ENCODE assay signal across 11 cellular contexts in genomic region chr12:89789862-89790261, GRCh38.
DNase-seq lines count a peak whose midpoint lies in the region; ATAC-seq, FAIRE-seq and TF ChIP-seq lines count a peak whose summit lies in the region.
"Had no signal": no experiment of that assay in that cellular context is flagged by ENCODE, and none has a peak within 500 bp of the region (broad histone marks: within the 10 kb centered on the region; RNA-seq: fewer than 3 reads in every experiment).

No MANE protein-coding gene starts in this region.

- FAIRE-seq in HTR-8/SVneo (lab: Jason Lieb, UNC), result no peak
- no peak for FAIRE-seq in urothelium cell line (lab: Jason Lieb, UNC)
- FAIRE-seq: H1, pancreas had no signal

- CTCF ChIA-PET in Calu3 (lab: Charles Lee), result no interaction called here

- no TSS peak for BruUV-seq in Calu3 (replicated peaks; lab: Mats Ljungman, UMichigan)

- H3K27ac Mint-ChIP-seq in Calu3 (ENCODE audit: unreplicated experiment), result no peak overlapping the region
- H3K27ac Mint-ChIP-seq: T-cell had no signal

- no peak overlapping the region for H3K4me3 Mint-ChIP-seq in Calu3 (ENCODE audit: low read depth, unreplicated experiment)
- H3K4me3 Mint-ChIP-seq: T-cell had no signal

- TF ChIP-seq CTCF in Calu3 (IDR thresholded peaks at IDR 0.05; ENCODE audit: unreplicated experiment), result no peak

- H3K27me3 Mint-ChIP-seq in Calu3 (ENCODE audit: unreplicated experiment), result no peaks in the 10 kb centered on the region
- H3K27me3 Mint-ChIP-seq: T-cell had no signal

- H3K4me1 Mint-ChIP-seq in Calu3 (ENCODE audit: low read depth, unreplicated experiment), result no peaks in the 10 kb centered on the region

- no peaks in the 10 kb centered on the region for H3K36me3 Mint-ChIP-seq in Calu3 (ENCODE audit: insufficient read depth, unreplicated experiment)

- intact Hi-C loops in Calu3 (cut with micrococcal nuclease; ENCODE audit: unreplicated experiment), result no loop called here

- DNase-seq in SKM-1 (lab: John Stamatoyannopoulos, UW; ENCODE audit: unreplicated experiment) (peak; percentile 77), putamen (ENCODE audit: low spot score) (peak; percentile 23), Calu3 (no peak), HTR-8/SVneo (ENCODE audit: insufficient read length, low spot score) (no peak), urothelium cell line (ENCODE audit: low spot score) (no peak), iPS-NIHi7 (ENCODE audit: extremely low spot score) (no peak)
- DNase-seq: pancreas, T-cell had no signal

- peak; percentile 82 for ATAC-seq in GM18907 (IDR thresholded peaks at IDR 0.05; ENCODE audit: unreplicated experiment)
- peak; percentile 88 for ATAC-seq in HG02973 (IDR thresholded peaks at IDR 0.05; ENCODE audit: unreplicated experiment)
- ATAC-seq: T-cell had no signal

- H3K9me3 Mint-ChIP-seq in Calu3 (ENCODE audit: low read depth, unreplicated experiment), result peaks cover 2% of the 10 kb centered on the region

Comparison
In these comparisons a context has a peak if more than half of its experiments do, and no peak if none do; other contexts are left out.
1. DNase-seq: peak in SKM-1 (single experiment) and putamen (single experiment); none in Calu3 (single experiment), HTR-8/SVneo (single experiment), urothelium cell line (single experiment) and iPS-NIHi7 (single experiment).